1 cellular context compared by ENCODE assay signal in the genomic region with DNA sequence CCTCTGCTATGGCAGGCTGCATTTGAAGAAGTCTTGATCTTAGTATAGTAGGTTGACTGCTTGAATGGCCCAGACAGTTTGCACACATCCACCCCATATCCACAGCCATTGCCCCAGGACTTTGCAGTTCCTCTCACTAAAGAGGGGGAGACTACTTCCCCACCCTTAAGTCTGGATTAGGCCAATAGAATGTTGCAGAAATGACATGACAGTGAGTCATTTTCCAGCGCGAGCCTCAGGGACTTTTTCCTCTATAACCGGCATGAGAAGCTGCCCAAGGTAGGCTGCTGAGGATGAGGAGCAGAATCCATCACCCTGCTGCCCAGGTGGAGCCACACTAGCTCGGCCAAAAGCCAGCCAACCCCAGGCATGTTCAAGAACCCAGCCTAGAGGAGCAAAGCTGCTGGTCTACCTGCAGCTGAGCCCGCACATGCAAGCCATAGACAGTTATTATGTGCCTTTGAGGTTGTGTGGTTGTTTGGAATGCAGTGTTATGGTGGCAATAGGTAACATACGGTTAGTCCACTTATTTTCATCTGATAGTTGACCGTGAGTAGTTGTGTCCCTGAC.
TF ChIP-seq lines count a peak whose summit lies in the region.

No MANE protein-coding gene starts in this region.

TF ChIP-seq in HCT116, 20 proteins besides CTCF, POLR2A, EP300 and RAD21:
- TF ChIP-seq ELF1 (IDR thresholded peaks at IDR 0.05; ENCODE audit: borderline replicate concordance, low read depth) (no peak), SRF (IDR thresholded peaks at IDR 0.05; ENCODE audit: low read depth) (no peak), SP1 (IDR thresholded peaks at IDR 0.05; ENCODE audit: low read depth) (no peak), FOSL1 (IDR thresholded peaks at IDR 0.05; ENCODE audit: low read depth) (0 out of 2 replicates have a peak, but pooled peaks have one; percentile 11), TCF7L2 (IDR thresholded peaks at IDR 0.05; ENCODE audit: borderline replicate concordance, extremely low read depth, insufficient read depth, insufficient read length) (no peak), EZH2phosphoT487 (IDR thresholded peaks at IDR 0.05; ENCODE audit: borderline replicate concordance) (no peak)
